In the genomic region with DNA sequence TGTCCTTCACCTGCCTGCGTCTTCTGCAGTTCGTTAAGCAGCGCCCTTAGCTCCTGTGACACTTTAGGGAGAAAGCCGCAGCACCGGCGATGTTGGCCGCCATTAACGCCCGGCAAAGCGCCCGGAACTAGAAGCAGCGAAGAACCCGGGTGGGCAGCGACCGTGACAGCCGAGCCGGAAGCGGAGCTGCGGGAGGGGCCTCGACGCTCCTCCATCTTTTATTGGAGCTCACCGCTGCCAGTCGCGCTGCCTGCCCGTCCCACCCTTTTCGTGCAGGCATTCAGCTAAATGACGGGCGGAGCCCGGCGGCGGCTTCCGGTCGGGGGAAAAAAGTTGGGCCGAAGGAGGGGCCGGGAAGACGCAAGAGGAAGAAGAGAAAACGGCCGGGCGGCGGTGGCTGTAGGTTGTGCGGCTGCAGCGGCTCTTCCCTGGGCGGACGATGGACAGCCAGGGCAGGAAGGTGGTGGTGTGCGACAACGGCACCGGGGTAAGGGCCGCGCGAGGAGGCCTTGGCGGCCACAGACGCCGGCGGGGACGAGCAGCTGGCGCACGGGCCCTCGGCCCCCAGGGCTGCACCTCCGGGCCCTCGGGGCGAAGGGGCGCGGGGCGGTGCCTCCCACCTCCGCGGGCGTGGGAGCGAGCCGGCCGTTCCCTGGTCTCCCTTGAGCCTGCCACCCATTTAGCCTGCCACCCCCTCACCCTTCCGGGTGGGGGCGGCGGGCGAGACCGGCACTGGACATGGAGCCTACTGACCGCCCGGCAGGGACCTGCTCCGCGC, we compare ENCODE assay signal across 8 cellular contexts. TPM values are rescaled to one million over a fixed set of nuclear protein-coding genes. Genes with fewer than 3 reads are reported as not detected.
DNase-seq lines count a peak whose midpoint lies in the region; ATAC-seq, FAIRE-seq and TF ChIP-seq lines count a peak whose summit lies in the region.

A gene (plus strand): TSS at position 361 of the 778 bp plus-strand sequence. CDS start 79 bp downstream, at position 440.

- ATAC-seq in GM21367 (IDR thresholded peaks at IDR 0.05; ENCODE audit: unreplicated experiment), result peak; percentile 74

- H3K9ac ChIP-seq in H1 (replicated peaks in 1 of 4; ENCODE audit: extremely low read depth in 1 of 4, low read depth in 3 of 4, low read length in 3 of 4), result peak within 1 kb of the TSS; percentile 81 to 89 (median 86)
- H3K9ac ChIP-seq in mesenchymal stem cell (ENCODE audit: low read length), result peak within 1 kb of the TSS; percentile 96

- H3K79me2 ChIP-seq in H1 (ENCODE audit: control insufficient read depth in 1 of 2, insufficient read depth in 2 of 2, low read length in 2 of 2), result peaks cover 0 to 52% of the 10 kb centered on the region in 2 experiments; a peak in 3 of 4 replicates

- H4K20me1 ChIP-seq in H1 (replicated peaks in 1 of 2; ENCODE audit: control insufficient read depth in 1 of 2, insufficient read depth in 2 of 2, low read length in 2 of 2), result peaks cover 0 to 4% of the 10 kb centered on the region in 2 experiments

- H3K36me3 ChIP-seq in H1 (ENCODE audit: control insufficient read depth in 2 of 4, insufficient read depth in 4 of 4, low read length in 3 of 4), result peaks cover 0 to 3% (median 0%) of the 10 kb centered on the region in 4 experiments; a peak in 1 of 8 replicates
- peaks cover 0 to 6% of the 10 kb centered on the region in 2 experiments for H3K36me3 ChIP-seq in mesenchymal stem cell (ENCODE audit: control insufficient read depth in 1 of 2, insufficient read depth in 2 of 2, low read depth in 1 of 2, low read length in 2 of 2)

- H3K4me2 ChIP-seq in H1 (ENCODE audit: insufficient read depth in 1 of 2, low read depth in 2 of 2, low read length in 2 of 2) (peak within 1 kb of the TSS; percentile 80 to 92), mesenchymal stem cell (ENCODE audit: low read length, poor library complexity, severe bottlenecking) (peak within 1 kb of the TSS; percentile 71)

- H4K91ac ChIP-seq in H1 (replicated peaks; ENCODE audit: insufficient read length, low read length) (peak within 1 kb of the TSS; percentile 89), mesenchymal stem cell (ENCODE audit: low read length) (peak within 1 kb of the TSS; percentile 98)

- H2AFZ ChIP-seq in H1 (ENCODE audit: low read length), result peak within 1 kb of the TSS; percentile 99
- peak within 1 kb of the TSS; percentile 94 for H2AFZ ChIP-seq in mesenchymal stem cell (ENCODE audit: low read depth, low read length)

- H3K18ac ChIP-seq in H1 (ENCODE audit: extremely low read depth, low read length) (peak within 1 kb of the TSS; percentile 98), mesenchymal stem cell (ENCODE audit: low read depth in 1 of 2, low read length in 2 of 2) (peak within 1 kb of the TSS; percentile 99 to 100)

- H3K23me2 ChIP-seq in H1 (ENCODE audit: low read depth, low read length), result peaks cover 7% of the 10 kb centered on the region

- WGBS in H1 (ENCODE audit: extremely low coverage in 1 of 2, insufficient coverage in 1 of 2, insufficient read length in 1 of 2, insufficient replicate concordance in 2 of 2, low coverage in 1 of 2, low lambda C conversion rate in 2 of 2, missing lambda C conversion rate in 1 of 2), 2 experiments, result 1% methylated on average over 38 of the region's 79 CpGs; no CpG with 5 or more reads in 1 of the 2 experiments
- WGBS in mesenchymal stem cell, result under 1% methylated on average over 47 of the region's 79 CpGs

- H2BK15ac ChIP-seq in H1 (ENCODE audit: low read length) (0 out of 2 replicates have a peak within 1 kb of the TSS, but pooled peaks have one; percentile 10), mesenchymal stem cell (ENCODE audit: low read depth, poor library complexity, severe bottlenecking) (peak within 1 kb of the TSS; percentile 99)

- CTCF ChIA-PET in H1 (lab: Charles Lee; ENCODE audit: partially characterized antibody), result interaction anchor here (0.6 to 1.0 kb wide), 5 partner anchors 12 to 363 kb away, joined by 3 to 4 read pairs (median 3); no protein-coding TSS in a partner anchor

- peak within 1 kb of the TSS; percentile 85 to 100 (median 97) for H3K4me3 ChIP-seq in H1 (ENCODE audit: extremely low read depth in 1 of 4, insufficient read depth in 2 of 4, low read depth in 3 of 4, low read length in 4 of 4)
- peak within 1 kb of the TSS; percentile 96 to 99 for H3K4me3 ChIP-seq in mesenchymal stem cell (ENCODE audit: insufficient read depth in 1 of 2, low read depth in 1 of 2, low read length in 2 of 2)

- no peak for TF ChIP-seq CTCF in H1 (IDR thresholded peaks at IDR 0.05; ENCODE audit: control extremely low read depth in 1 of 3, insufficient read depth in 1 of 3, low read depth in 1 of 3, low read length in 3 of 3)

- peak within 1 kb of the TSS; percentile 98 for H4K5ac ChIP-seq in H1 (ENCODE audit: insufficient read length, low read depth, low read length)

- H3K27ac ChIP-seq in H1 (ENCODE audit: low read depth, low read length) (peak within 1 kb of the TSS; percentile 60), mesenchymal stem cell (ENCODE audit: low read length, poor library complexity, severe bottlenecking) (peak within 1 kb of the TSS; percentile 95)

- H3K23ac ChIP-seq in H1 (ENCODE audit: insufficient read length) (no peak within 1 kb of the TSS), mesenchymal stem cell (ENCODE audit: low read length in 2 of 2) (peak within 1 kb of the TSS; percentile 98 to 100)

- H2BK5ac ChIP-seq in H1 (ENCODE audit: low read depth, low read length), result peak within 1 kb of the TSS; percentile 91
- H2BK5ac ChIP-seq in mesenchymal stem cell (ENCODE audit: low read depth, low read length, poor library complexity, severe bottlenecking), result peak within 1 kb of the TSS; percentile 98

- H3K9me3 ChIP-seq in H1 (ENCODE audit: insufficient read depth in 2 of 2, low read depth in 1 of 2, low read length in 1 of 2) (no peaks in the 10 kb centered on the region), mesenchymal stem cell (ENCODE audit: control insufficient read depth, low read length) (no peaks in the 10 kb centered on the region)

- TF ChIP-seq EP300 in H1 (IDR thresholded peaks at IDR 0.05; ENCODE audit: borderline replicate concordance in 1 of 2, low read depth in 2 of 2, low read length in 2 of 2), result no peak

- TF ChIP-seq POLR2A in H1 (IDR thresholded peaks at IDR 0.05; ENCODE audit: control extremely low read depth in 1 of 2, low read depth in 2 of 2, low read length in 2 of 2), result peak; percentile 67 to 79

- H3K4me1 ChIP-seq in H1 (replicated peaks in 1 of 4; ENCODE audit: control insufficient read depth in 3 of 4, insufficient read depth in 4 of 4, low read length in 3 of 4) (peaks cover 0 to 3% (median 0%) of the 10 kb centered on the region in 4 experiments; a peak in 1 of 7 replicates), mesenchymal stem cell (ENCODE audit: control insufficient read depth, insufficient read depth, low read depth, low read length) (peaks cover 8% of the 10 kb centered on the region)

- DNase-seq in COLO829 (ENCODE audit: low spot score) (peak; percentile 80), HTR-8/SVneo (ENCODE audit: insufficient read length, low spot score) (peak; percentile 97), NOMO-1 treated with dmso at 0.1 percent for 144 hours (lab: John Stamatoyannopoulos, UW; ENCODE audit: unreplicated experiment) (peak; percentile 98), H1 (ENCODE audit: low read depth in 1 of 2, low spot score in 2 of 2) (peak; percentile 82 to 93), mesenchymal stem cell (peak; percentile 98)
- DNase-seq in activated CD8-positive, alpha-beta memory T cell treated with anti-CD3 and anti-CD28 coated beads for 48 hours (ENCODE audit: low read depth in 2 of 3, low spot score in 2 of 3), result peak; percentile 79 to 89 (median 80)
- DNase-seq in stimulated activated CD8-positive, alpha-beta memory T cell treated with anti-CD3 and anti-CD28 coated beads, Interleukin-12 subunit alpha, Interleukin-12 subunit beta, amount 100 ng/mL, for 4 hours (ENCODE audit: low read depth), result peak; percentile 89

- no peak within 1 kb of the TSS for H2BK20ac ChIP-seq in H1 (ENCODE audit: low read length)

- POLR2A ChIA-PET in H1 (lab: Charles Lee; ENCODE audit: partially characterized antibody), result interaction anchor here (0.6 to 1.8 kb wide), 16 partner anchors 9 to 352 kb away, joined by 3 to 8 read pairs (median 4); a partner anchor contains a TSS

- TF ChIP-seq RAD21 in H1 (IDR thresholded peaks at IDR 0.05 in 1 of 2, conservative IDR thresholded peaks at IDR 0.05 in 1 of 2; ENCODE audit: low read depth in 2 of 2, low read length in 2 of 2), result no peak

- peak; percentile 40 for FAIRE-seq in HTR-8/SVneo (lab: Jason Lieb, UNC)
- FAIRE-seq in H1 (lab: Jason Lieb, UNC), result no peak

- no peaks in the 10 kb centered on the region for H3K27me3 ChIP-seq in H1 (replicated peaks in 1 of 4; ENCODE audit: control insufficient read depth in 3 of 4, extremely low read depth in 1 of 4, insufficient read depth in 3 of 4, low read length in 3 of 4)
- no peaks in the 10 kb centered on the region for H3K27me3 ChIP-seq in mesenchymal stem cell (ENCODE audit: control insufficient read depth in 1 of 2, insufficient read depth in 1 of 2, low read length in 2 of 2)

- H2AK5ac ChIP-seq in H1 (ENCODE audit: low read depth, low read length) (no peak within 1 kb of the TSS), mesenchymal stem cell (ENCODE audit: low read length, severe bottlenecking) (peak within 1 kb of the TSS; percentile 78)

- H3K79me1 ChIP-seq in H1 (ENCODE audit: low read depth, low read length), result no peaks in the 10 kb centered on the region
- H3K79me1 ChIP-seq in mesenchymal stem cell (replicated peaks; ENCODE audit: low read length, poor library complexity, severe bottlenecking), result peaks cover 6% of the 10 kb centered on the region

- no peak within 1 kb of the TSS for H3K14ac ChIP-seq in H1 (ENCODE audit: insufficient read length)
- peak within 1 kb of the TSS; percentile 99 to 100 for H3K14ac ChIP-seq in mesenchymal stem cell (ENCODE audit: low read length in 2 of 2)

- peak within 1 kb of the TSS; percentile 67 for H3K56ac ChIP-seq in H1 (replicated peaks; ENCODE audit: insufficient read length, low read depth, low read length)

- H4K8ac ChIP-seq in H1 (ENCODE audit: extremely low read depth, insufficient read depth, low read length) (peak within 1 kb of the TSS; percentile 75), mesenchymal stem cell (ENCODE audit: low read length) (peak within 1 kb of the TSS; percentile 99)

- no peak within 1 kb of the TSS for H3K4ac ChIP-seq in H1 (replicated peaks; ENCODE audit: insufficient read length, low read depth, low read length)
- peak within 1 kb of the TSS; percentile 99 to 100 for H3K4ac ChIP-seq in mesenchymal stem cell (ENCODE audit: low read depth in 1 of 2, low read length in 2 of 2)

- H2BK12ac ChIP-seq in H1 (ENCODE audit: low read depth, low read length), result no peak within 1 kb of the TSS
- H2BK12ac ChIP-seq in mesenchymal stem cell (ENCODE audit: low read length in 2 of 2), result peak within 1 kb of the TSS; percentile 57 to 94

- H2BK120ac ChIP-seq in H1 (replicated peaks; ENCODE audit: low read depth, low read length) (no peak within 1 kb of the TSS), mesenchymal stem cell (ENCODE audit: low read depth, low read length) (peak within 1 kb of the TSS; percentile 99)

RNA-seq across cellular contexts. Expression of the gene that starts here (rescaled TPM):
- total RNA-seq in H1 (2021; fragmentation: NEBNext Ultra II Directional; extraction: Animal tissue kit (Norgen Biotek cat#: 25700)), result 165 and 171 TPM in 2 replicates
- polyA plus RNA-seq in H1 (2011; rRNA removed), result 19.7 and 28.3 TPM in 2 replicates
- 33.0 TPM for polyA plus RNA-seq in H1 (2011; cell fraction: cytosol; rRNA removed)
- polyA plus RNA-seq in H1 (2011; cell fraction: nucleus; rRNA removed), result 5.3 TPM
- 73.1 to 157 TPM (median 82.2 TPM) in 4 replicates for polyA plus RNA-seq in H1 (2012, experiment 1 of 2)
- polyA plus RNA-seq in H1 (2012, experiment 2 of 2), result 7.5 TPM
- polyA plus RNA-seq in H1 (2013, experiment 1 of 2), result 76.5 TPM
- 80.3 TPM for polyA plus RNA-seq in H1 (2013, experiment 2 of 2)
- 34.3 and 52.2 TPM in 2 replicates for polyA minus RNA-seq in H1 (2011; rRNA and poly(A)+ RNA removed)
- polyA minus RNA-seq in H1 (2011; cell fraction: cytosol; rRNA and poly(A)+ RNA removed), result 34.3 TPM
- 14.4 TPM for polyA minus RNA-seq in H1 (2011; cell fraction: nucleus; rRNA and poly(A)+ RNA removed)
- 198 TPM for polyA plus RNA-seq in mesenchymal stem cell (2013, experiment 1 of 2)
- polyA plus RNA-seq in mesenchymal stem cell (2013, experiment 2 of 2), result 202 TPM

Comparison
In these comparisons a context has a peak if more than half of its experiments do, and no peak if none do; other contexts are left out.
1. Peak in every context shown above with its lines: DNase-seq, ATAC-seq, H3K4me3 ChIP-seq and H3K27ac ChIP-seq.